11 cellular contexts compared by ENCODE assay signal in genomic region chr2:120247851-120248250, GRCh38. TPM values are rescaled to one million over a fixed set of nuclear protein-coding genes. Genes with fewer than 3 reads are reported as not detected.
DNase-seq lines count a peak whose midpoint lies in the region; ATAC-seq, FAIRE-seq and TF ChIP-seq lines count a peak whose summit lies in the region.
"Had no signal": no experiment of that assay in that cellular context is flagged by ENCODE, and none has a peak within 500 bp of the region (broad histone marks: within the 10 kb centered on the region; RNA-seq: fewer than 3 reads in every experiment).

No MANE protein-coding gene starts in this region.

- H2AFZ ChIP-seq in GM23338 (peak overlapping the region; percentile 28; the same call in 1 of the 2 replicates), neuronal stem cell (ENCODE audit: low read length) (no peak overlapping the region), GM23248 (no peak overlapping the region)

- peaks cover 28% of the 10 kb centered on the region; the same call in 1 of the 2 replicates for H3K27me3 ChIP-seq in BLaER1
- peaks cover 31% of the 10 kb centered on the region for H3K27me3 ChIP-seq in GM23338 (ENCODE audit: insufficient read depth)
- H3K27me3 ChIP-seq in neuronal stem cell (ENCODE audit: control insufficient read depth in 3 of 3, insufficient read depth in 3 of 3, low read depth in 1 of 3, low read length in 3 of 3): peaks cover 0 to 38% (median 3%) of the 10 kb centered on the region in 3 experiments
- H3K27me3 ChIP-seq in spleen (replicated peaks in 1 of 7): no peaks in the 10 kb centered on the region
- H3K27me3 ChIP-seq in GM23248 (replicated peaks; ENCODE audit: insufficient read depth): no peaks in the 10 kb centered on the region

- H4K8ac ChIP-seq in neuronal stem cell (ENCODE audit: low read depth, low read length): no peak overlapping the region

- H3K36me3 ChIP-seq in BLaER1 (no peaks in the 10 kb centered on the region), GM23338 (ENCODE audit: insufficient read depth) (no peaks in the 10 kb centered on the region), neuronal stem cell (replicated peaks in 1 of 2; ENCODE audit: control insufficient read depth in 2 of 2, insufficient read depth in 2 of 2, low read length in 2 of 2) (no peaks in the 10 kb centered on the region), spleen (no peaks in the 10 kb centered on the region), GM23248 (ENCODE audit: low read depth) (no peaks in the 10 kb centered on the region)

- no peak overlapping the region for H2BK12ac ChIP-seq in neuronal stem cell (ENCODE audit: low read length)

- H3K36me3 Mint-ChIP-seq in GM23338 (ENCODE audit: low read depth): 0 out of 3 replicates have a peak, but pooled peaks cover 3% of the 10 kb centered on the region
- H3K36me3 Mint-ChIP-seq: CD4-positive, CD25-positive, alpha-beta regulatory T cell had no signal

- H3K23ac ChIP-seq in neuronal stem cell (ENCODE audit: low read depth, low read length, poor library complexity): no peak overlapping the region

- H3K4me2 ChIP-seq in BLaER1 (peak overlapping the region; percentile 86), GM23338 (no peak overlapping the region), neuronal stem cell (ENCODE audit: insufficient read depth, low read length, poor library complexity, severe bottlenecking) (no peak overlapping the region), GM23248 (ENCODE audit: unreplicated experiment) (no peak overlapping the region)
- H3K4me2 ChIP-seq: A549 had no signal

- intact Hi-C loops in spleen (cut with DNase I; ENCODE audit: low total_unique reads): no loop called here

- H3K27me3 Mint-ChIP-seq in GM23338 (ENCODE audit: insufficient read depth, low read depth, poor library complexity): peaks cover 36% of the 10 kb centered on the region

- H4K20me1 ChIP-seq in BLaER1 (peaks cover 39% of the 10 kb centered on the region), GM23338 (replicated peaks; ENCODE audit: insufficient read depth) (no peaks in the 10 kb centered on the region), GM23248 (ENCODE audit: insufficient read depth) (no peaks in the 10 kb centered on the region)

- H3K9ac ChIP-seq in BLaER1 (no peak overlapping the region), neuronal stem cell (ENCODE audit: low read depth, low read length, poor library complexity) (no peak overlapping the region), GM23248 (no peak overlapping the region)

- peaks cover 15% of the 10 kb centered on the region for H3K9me3 ChIP-seq in BLaER1
- no peaks in the 10 kb centered on the region for H3K9me3 ChIP-seq in neuronal stem cell (replicated peaks in 1 of 2; ENCODE audit: control insufficient read depth in 2 of 2, insufficient read depth in 1 of 2, low read depth in 1 of 2, low read length in 2 of 2)
- H3K9me3 ChIP-seq in spleen: peaks cover 0 to 11% (median 3%) of the 10 kb centered on the region in 8 donors
- H3K9me3 ChIP-seq in GM23248 (ENCODE audit: low read depth): no peaks in the 10 kb centered on the region
- H3K9me3 ChIP-seq: A549 had no signal

- H3K4me1 ChIP-seq in BLaER1 (peaks cover 78% of the 10 kb centered on the region), GM23338 (ENCODE audit: insufficient read depth) (peaks cover 22% of the 10 kb centered on the region; the same call in 1 of the 2 replicates), neuronal stem cell (ENCODE audit: control insufficient read depth in 2 of 2, insufficient read depth in 1 of 2, low read depth in 1 of 2, low read length in 2 of 2) (peaks cover 15 to 17% of the 10 kb centered on the region in 2 donors), spleen (peaks cover 7 to 49% (median 23%) of the 10 kb centered on the region in 6 donors), GM23248 (ENCODE audit: insufficient read depth) (peaks cover 12% of the 10 kb centered on the region)

- no peak for DNase-seq in GM23338 (ENCODE audit: low spot score)
- no peak for DNase-seq in neuronal stem cell (ENCODE audit: low spot score)
- peak; percentile 50 for DNase-seq in spleen
- no peak for DNase-seq in GM19239 (ENCODE audit: insufficient read length, low spot score)
- DNase-seq in superior temporal gyrus (ENCODE audit: extremely low spot score): no peak
- DNase-seq in GM23248: no peak
- DNase-seq in NCI-H82 treated with DMSO at 0.1 percent for 48 hours (lab: John Stamatoyannopoulos, UW; ENCODE audit: unreplicated experiment): no peak
- DNase-seq: CD4-positive, CD25-positive, alpha-beta regulatory T cell; H7 had no signal

- H3K27ac ChIP-seq in BLaER1 (no peak overlapping the region), GM23338 (ENCODE audit: low read depth) (no peak overlapping the region), neuronal stem cell (replicated peaks; ENCODE audit: low read length) (no peak overlapping the region), spleen (no peak overlapping the region), GM23248 (no peak overlapping the region)
- H3K27ac ChIP-seq: A549 had no signal

- in situ Hi-C loops in GM23248 (cut with MboI): no loop called here

- H3K14ac ChIP-seq in neuronal stem cell (ENCODE audit: low read length): no peak overlapping the region

- no peak overlapping the region for H2AK5ac ChIP-seq in neuronal stem cell (ENCODE audit: low read depth, low read length)

- H2BK15ac ChIP-seq in neuronal stem cell (ENCODE audit: low read length): no peak overlapping the region

- TF ChIP-seq CTCF in GM23338 (conservative IDR thresholded peaks at IDR 0.05; ENCODE audit: low read depth in 2 of 2): no peak
- TF ChIP-seq CTCF in spleen (IDR thresholded peaks at IDR 0.05 in 8 of 11, conservative IDR thresholded peaks at IDR 0.05 in 3 of 11): no peak

- H3K4me1 Mint-ChIP-seq in GM23338: peaks cover 41% of the 10 kb centered on the region

- FAIRE-seq in GM19239 (lab: Jason Lieb, UNC): no peak
- FAIRE-seq: A549 had no signal

- H2BK5ac ChIP-seq in neuronal stem cell (ENCODE audit: low read length): no peak overlapping the region

- H4K91ac ChIP-seq in neuronal stem cell (ENCODE audit: low read depth, low read length, poor library complexity): no peak overlapping the region

- H3K9me2 ChIP-seq in GM23338 (ENCODE audit: insufficient read depth) (no peaks in the 10 kb centered on the region), GM23248 (ENCODE audit: insufficient read depth) (no peaks in the 10 kb centered on the region)

- no peak for ATAC-seq in GM23338
- ATAC-seq: A549 had no signal

- no peaks in the 10 kb centered on the region for H3K79me1 ChIP-seq in neuronal stem cell (ENCODE audit: low read depth, low read length)

- no peaks in the 10 kb centered on the region; the same call in 2 of the 3 replicates for H3K9me3 Mint-ChIP-seq in GM23338

- no peak overlapping the region; the same call in 2 of the 3 replicates for H3K4me3 Mint-ChIP-seq in GM23338

- no peak overlapping the region for H3K4ac ChIP-seq in neuronal stem cell (ENCODE audit: low read length)

- H3K18ac ChIP-seq in neuronal stem cell (ENCODE audit: low read length): peak overlapping the region; percentile 32

- H3K4me3 ChIP-seq in BLaER1 (peak overlapping the region; percentile 53), GM23338 (no peak overlapping the region), neuronal stem cell (ENCODE audit: low read length in 2 of 2) (no peak overlapping the region), spleen (no peak overlapping the region), GM23248 (no peak overlapping the region)
- H3K4me3 ChIP-seq: A549 had no signal

- no peak overlapping the region for H3K27ac Mint-ChIP-seq in GM23338
- H3K27ac Mint-ChIP-seq: CD4-positive, CD25-positive, alpha-beta regulatory T cell had no signal

- H3K79me2 ChIP-seq in GM23338 (replicated peaks; ENCODE audit: insufficient read depth) (no peaks in the 10 kb centered on the region), GM23248 (ENCODE audit: insufficient read depth) (no peaks in the 10 kb centered on the region)

- no CpG with 5 or more reads among the region's 6 CpGs for WGBS in neuronal stem cell (ENCODE audit: extremely low coverage in 2 of 2, insufficient read length in 2 of 2, insufficient replicate concordance in 1 of 2), 2 donors
- 56 to 68% (median 59%) methylated on average over 6 of the region's 6 CpGs for WGBS in spleen, 5 donors
- WGBS in GM23248 (ENCODE audit: low coverage in 1 of 2, low lambda C conversion rate in 2 of 2, missing lambda C conversion rate in 2 of 2), 2 experiments: 76 to 86% methylated on average over 6 of the region's 6 CpGs

- no peak overlapping the region for H2BK120ac ChIP-seq in neuronal stem cell (ENCODE audit: low read depth, low read length)

- H3F3A ChIP-seq in GM23338 (replicated peaks; ENCODE audit: low read depth) (no peaks in the 10 kb centered on the region), GM23248 (ENCODE audit: insufficient read depth) (no peaks in the 10 kb centered on the region)

- TF ChIP-seq POLR2A in spleen (IDR thresholded peaks at IDR 0.05): no peak

RNA-seq across cellular contexts. Expression of gene RALB, which starts 4.8 kb away (rescaled TPM):
- total RNA-seq in GM23338 (2014; rRNA removed; shearing (Covaris generic)): 16.4 and 17.4 TPM in 2 replicates
- polyA plus RNA-seq in GM23338 (2016; fragmentation: Nextera tagmentation; extraction: Ambion mirVana) (15.2 and 16.2 TPM in 2 replicates), spleen (10 to 100 TPM; 26.6 to 61.5 (median 38.0) TPM), GM23248 (2016; fragmentation: Nextera tagmentation; extraction: Ambion mirVana) (105 and 109 TPM in 2 replicates)
- polyA plus RNA-seq in neuronal stem cell (2013, experiment 1 of 2): 43.4 TPM
- polyA plus RNA-seq in neuronal stem cell (2013, experiment 2 of 2): 44.2 TPM
- 100 to 1,000 TPM in 3 of 7 donors, 10 to 100 TPM in 4; 67.2 to 126 (median 96.3) TPM for total RNA-seq in spleen
- 65.7 and 78.5 TPM in 2 replicates for total RNA-seq in GM23248 (2014; rRNA removed; shearing (Covaris generic))

RNA-seq across cellular contexts. Expression of gene TMEM185B, which starts 24.7 kb away (rescaled TPM):
- total RNA-seq in GM23338 (2014; rRNA removed; shearing (Covaris generic)): 15.2 and 24.4 TPM in 2 replicates
- polyA plus RNA-seq in GM23338 (2016; fragmentation: Nextera tagmentation; extraction: Ambion mirVana) (3.9 and 6.1 TPM in 2 replicates), spleen (1 to 10 TPM; 3.9 to 5.5 (median 4.0) TPM), GM23248 (2016; fragmentation: Nextera tagmentation; extraction: Ambion mirVana) (32.3 and 33.7 TPM in 2 replicates)
- 14.5 TPM for polyA plus RNA-seq in neuronal stem cell (2013, experiment 1 of 2)
- 14.5 TPM for polyA plus RNA-seq in neuronal stem cell (2013, experiment 2 of 2)
- total RNA-seq in spleen: 10 to 100 TPM; 18.3 to 35.6 (median 23.6) TPM
- total RNA-seq in GM23248 (2014; rRNA removed; shearing (Covaris generic)): 32.0 and 40.6 TPM in 2 replicates
